ENCODE assay signal across 9 cellular contexts in genomic region chr12:122106891-122107660, GRCh38. TPM values are rescaled to one million over a fixed set of nuclear protein-coding genes. Genes with fewer than 3 reads are reported as not detected.
DNase-seq lines count a peak whose midpoint lies in the region; ATAC-seq, FAIRE-seq and TF ChIP-seq lines count a peak whose summit lies in the region.
"Had no signal": no experiment of that assay in that cellular context is flagged by ENCODE, and none has a peak within 500 bp of the region (broad histone marks: within the 10 kb centered on the region; RNA-seq: fewer than 3 reads in every experiment).

No MANE protein-coding gene starts in this region.

- DNase-seq in HT1080 (ENCODE audit: low read depth): peak; percentile 79
- DNase-seq in SHP77 treated with DMSO at 0.1 percent for 48 hours (lab: John Stamatoyannopoulos, UW): peak; percentile 41
- peak; percentile 59 for DNase-seq in fibroblast of the aortic adventitia (ENCODE audit: low read depth)
- DNase-seq in small intestine: peak; percentile 86
- no peak for DNase-seq in foreskin melanocyte
- no peak for DNase-seq in iPS-NIHi7 (ENCODE audit: extremely low spot score)
- DNase-seq: activated CD4-positive, alpha-beta T cell treated with anti-CD3 and anti-CD28 coated beads, Interleukin-2, amount 50 U/mL, for 1 hour had no signal

- no peaks in the 10 kb centered on the region for H3K36me3 ChIP-seq in small intestine (ENCODE audit: control insufficient read depth in 2 of 2, insufficient read depth in 2 of 2, low read length in 2 of 2)

- no peak for TF ChIP-seq CTCF in fibroblast of the aortic adventitia (IDR thresholded peaks at IDR 0.05; ENCODE audit: insufficient read depth, low read length)

- H3K27me3 ChIP-seq in small intestine (ENCODE audit: control insufficient read depth in 2 of 2, insufficient read depth in 2 of 2, low read length in 2 of 2): no peaks in the 10 kb centered on the region

- H3K9me3 ChIP-seq in small intestine (ENCODE audit: control insufficient read depth, low read depth): no peaks in the 10 kb centered on the region

- H3K4me1 ChIP-seq in small intestine (ENCODE audit: control insufficient read depth in 2 of 2, insufficient read depth in 1 of 2, low read depth in 1 of 2, low read length in 1 of 2): peaks cover 12 to 21% of the 10 kb centered on the region in 2 donors

- no peak for FAIRE-seq in small intestine (lab: Jason Lieb, UNC)

- H3K27ac ChIP-seq in small intestine (ENCODE audit: low read depth in 1 of 2, low read length in 1 of 2): peak overlapping the region in 1 of 2 donors; percentile 79

- no peak for ATAC-seq in GM18505 (IDR thresholded peaks at IDR 0.05; ENCODE audit: unreplicated experiment)
- no peak for ATAC-seq in HG03095 (IDR thresholded peaks at IDR 0.05; ENCODE audit: unreplicated experiment)

- no peak for TF ChIP-seq POLR2A in GM18505 (IDR thresholded peaks at IDR 0.05; ENCODE audit: borderline replicate concordance, extremely low read depth, insufficient read depth, insufficient read length)

- 28 to 52% (median 35%) methylated on average over 13 of the region's 13 CpGs for WGBS in small intestine, 3 donors

- no peak overlapping the region for H3K4me3 ChIP-seq in fibroblast of the aortic adventitia (ENCODE audit: low read depth, low read length)
- H3K4me3 ChIP-seq in small intestine (ENCODE audit: low read depth in 1 of 2, low read length in 2 of 2): no peak overlapping the region

RNA-seq across cellular contexts. Expression of gene MLXIP, which starts 28.5 kb away (rescaled TPM):
- total RNA-seq in HT1080 (2014; rRNA removed; shearing (Covaris generic)): 7.8 and 10.9 TPM in 2 replicates
- 14.3 and 18.6 TPM in 2 replicates for polyA plus RNA-seq in HT1080 (2015; cell fraction: cytosol; rRNA removed)
- polyA plus RNA-seq in HT1080 (2015; cell fraction: nucleus; rRNA removed): 30.5 and 36.4 TPM in 2 replicates
- 8.3 and 15.4 TPM in 2 replicates for total RNA-seq in fibroblast of the aortic adventitia (ENCODE audit: low replicate concordance)
- 10 to 100 TPM in 1 of 3 donors, 1 to 10 TPM in 2; 8.5 to 55.0 (median 8.6) TPM for polyA plus RNA-seq in small intestine

Comparison
In these comparisons a context has a peak if more than half of its experiments do, and no peak if none do; other contexts are left out.
1. DNase-seq: peak in HT1080 (single experiment), SHP77 treated with DMSO at 0.1 percent for 48 hours (single experiment), fibroblast of the aortic adventitia (single experiment) and small intestine (single experiment); none in foreskin melanocyte (single experiment) and iPS-NIHi7 (single experiment).